In genomic region chr1:202213361-202214088, GRCh38 we compare ENCODE assay signal across 9 cellular contexts. TPM values are rescaled to one million over a fixed set of nuclear protein-coding genes. Genes with fewer than 3 reads are reported as not detected.
DNase-seq lines count a peak whose midpoint lies in the region; ATAC-seq and TF ChIP-seq lines count a peak whose summit lies in the region.
"Had no signal": no experiment of that assay in that cellular context is flagged by ENCODE, and none has a peak within 500 bp of the region (broad histone marks: within the 10 kb centered on the region; RNA-seq: fewer than 3 reads in every experiment).

No MANE protein-coding gene starts in this region.

- no peaks in the 10 kb centered on the region for H3K36me3 Mint-ChIP-seq in endothelial cell (ENCODE audit: low read depth, unreplicated experiment)
- H3K36me3 Mint-ChIP-seq in progenitor cell of endocrine pancreas (ENCODE audit: insufficient read depth) = no peaks in the 10 kb centered on the region

- no peak overlapping the region for H3K27ac ChIP-seq in caudate nucleus (ENCODE audit: low read depth, low read length)

- DNase-seq in NCI-H526 (lab: John Stamatoyannopoulos, UW) (peak; percentile 35 to 42), endothelial cell (ENCODE audit: low spot score) (peak; percentile 46), progenitor cell of endocrine pancreas (ENCODE audit: low spot score, unreplicated experiment) (no peak), caudate nucleus (lab: John Stamatoyannopoulos, UW) (no peak)
- DNase-seq: activated CD4-positive, CD25-positive, alpha-beta regulatory T cell; left cardiac atrium had no signal

- H3K4me1 Mint-ChIP-seq in endothelial cell (ENCODE audit: unreplicated experiment) = peaks cover 10% of the 10 kb centered on the region
- peaks cover 5% of the 10 kb centered on the region for H3K4me1 Mint-ChIP-seq in progenitor cell of endocrine pancreas (ENCODE audit: low read depth)

- ATAC-seq in GM19467 (IDR thresholded peaks at IDR 0.05; ENCODE audit: unreplicated experiment) (no peak), HG02885 (IDR thresholded peaks at IDR 0.05; ENCODE audit: poor library complexity, unreplicated experiment) (no peak)

- TF ChIP-seq CTCF in GM12872 (IDR thresholded peaks at IDR 0.05; ENCODE audit: insufficient read depth, low read depth, low read length) (0 out of 3 replicates have a peak, but pooled peaks have one; percentile 12), endothelial cell (IDR thresholded peaks at IDR 0.05; ENCODE audit: unreplicated experiment) (no peak), progenitor cell of endocrine pancreas (IDR thresholded peaks at IDR 0.05; ENCODE audit: unreplicated experiment) (peak; percentile 49)

- H3K27ac Mint-ChIP-seq in endothelial cell (ENCODE audit: unreplicated experiment) = peak overlapping the region; percentile 70
- H3K27ac Mint-ChIP-seq in progenitor cell of endocrine pancreas = no peak overlapping the region

- H3K4me3 Mint-ChIP-seq in endothelial cell (ENCODE audit: unreplicated experiment) (peak overlapping the region; percentile 87), progenitor cell of endocrine pancreas (ENCODE audit: low read depth) (peak overlapping the region; percentile 79)

- H3K27me3 Mint-ChIP-seq in endothelial cell (ENCODE audit: unreplicated experiment) (peaks cover 17% of the 10 kb centered on the region), progenitor cell of endocrine pancreas (peaks cover 69% of the 10 kb centered on the region)

- no peaks in the 10 kb centered on the region for H3K9me3 Mint-ChIP-seq in endothelial cell (ENCODE audit: unreplicated experiment)
- no peaks in the 10 kb centered on the region for H3K9me3 Mint-ChIP-seq in progenitor cell of endocrine pancreas (ENCODE audit: low read depth)

RNA-seq across cellular contexts. Expression of gene LGR6, which starts 19.9 kb away (rescaled TPM):
- total RNA-seq in endothelial cell (ENCODE audit: unreplicated experiment) (0.23 TPM), progenitor cell of endocrine pancreas (0.47 and 0.50 TPM in 2 replicates)

RNA-seq across cellular contexts. Expression of gene PTPN7, which starts 53.1 kb away (rescaled TPM):
- 1.3 TPM for total RNA-seq in endothelial cell (ENCODE audit: unreplicated experiment)
- not detected in 2 replicates for total RNA-seq in progenitor cell of endocrine pancreas

Comparison
In these comparisons a context has a peak if more than half of its experiments do, and no peak if none do; other contexts are left out.
1. DNase-seq: peak in NCI-H526 (2 of 2) and endothelial cell (single experiment); none in progenitor cell of endocrine pancreas (single experiment) and caudate nucleus (0 of 61).